In the genomic region with DNA sequence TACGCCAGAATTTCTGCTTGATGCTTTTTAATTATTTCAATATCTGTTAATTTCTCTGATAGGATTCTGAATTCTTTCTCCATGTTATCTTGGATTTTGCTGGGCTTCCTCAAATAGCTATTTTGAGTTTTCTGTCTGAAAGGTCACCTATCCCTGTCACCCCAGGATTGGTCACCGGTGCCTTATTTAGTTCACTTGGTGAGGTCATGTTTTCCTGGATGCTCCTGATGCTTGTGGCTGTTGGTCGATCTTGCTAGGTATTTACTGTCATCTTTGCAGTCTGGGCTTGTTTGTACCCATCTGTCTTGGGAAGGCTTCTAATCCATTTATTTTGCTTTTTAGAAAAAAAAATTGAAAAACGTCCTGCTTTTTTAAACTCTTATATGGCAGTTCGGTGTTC, we compare ENCODE assay signal across 23 cellular contexts.
"Had no signal": no experiment of that assay in that cellular context is flagged by ENCODE, and none has a peak within 500 bp of the region (broad histone marks: within the 10 kb centered on the region; RNA-seq: fewer than 3 reads in every experiment).

No MANE protein-coding gene starts in this region.

- H3K36me3 ChIP-seq: ovary had no signal

- FAIRE-seq: endothelial cell of umbilical vein had no signal

- H3K27ac Mint-ChIP-seq: activated B cell treated with CpG ODN at 0.5 μM for 24 hours; activated CD8-positive, alpha-beta memory T cell treated with anti-CD3 and anti-CD28 coated beads, Interleukin-2, amount 10 ng/mL, durations not matched to agents 7 days and 5 days; activated CD8-positive, alpha-beta T cell treated with anti-CD3 and anti-CD28 coated beads, Interleukin-2, amount 10 ng/mL, durations not matched to agents 7 days and 5 days; activated naive CD4-positive, alpha-beta T cell treated with anti-CD3 and anti-CD28 coated beads for 36 hours; activated naive CD8-positive, alpha-beta T cell treated with anti-CD3 and anti-CD28 coated beads for 36 hours; naive B cell; T-helper 17 cell had no signal

- H3K27ac ChIP-seq: adrenal gland, ascending aorta, brain microvascular endothelial cell, ovary, prostate gland, testis, transverse colon had no signal

- H3K9me3 ChIP-seq: adrenal gland, ovary, prostate gland, testis, transverse colon had no signal

- H3K4me3 ChIP-seq: adrenal gland, ascending aorta, lung, ovary, prostate gland, testis, transverse colon had no signal

- H3K4me1 Mint-ChIP-seq: activated B cell treated with CpG ODN at 0.5 μM for 24 hours had no signal

- H3K27me3 ChIP-seq: adrenal gland, ascending aorta, brain microvascular endothelial cell, ovary, testis, transverse colon had no signal

- H3K9me3 Mint-ChIP-seq: activated B cell treated with CpG ODN at 0.5 μM for 24 hours; activated naive CD4-positive, alpha-beta T cell treated with anti-CD3 and anti-CD28 coated beads for 36 hours had no signal

- H3K4me1 ChIP-seq: adrenal gland, ascending aorta, prostate gland, testis, transverse colon had no signal

- H3K4me3 Mint-ChIP-seq: activated B cell treated with CpG ODN at 0.5 μM for 24 hours; activated CD8-positive, alpha-beta memory T cell treated with anti-CD3 and anti-CD28 coated beads, Interleukin-2, amount 10 ng/mL, durations not matched to agents 7 days and 5 days; activated CD8-positive, alpha-beta T cell treated with anti-CD3 and anti-CD28 coated beads, Interleukin-2, amount 10 ng/mL, durations not matched to agents 7 days and 5 days; activated naive CD4-positive, alpha-beta T cell treated with anti-CD3 and anti-CD28 coated beads for 36 hours; activated naive CD8-positive, alpha-beta T cell treated with anti-CD3 and anti-CD28 coated beads for 36 hours; naive B cell; T-helper 17 cell had no signal

- H3K27me3 Mint-ChIP-seq: activated B cell treated with CpG ODN at 0.5 μM for 24 hours; activated CD8-positive, alpha-beta memory T cell treated with anti-CD3 and anti-CD28 coated beads, Interleukin-2, amount 10 ng/mL, durations not matched to agents 7 days and 5 days; activated naive CD8-positive, alpha-beta T cell treated with anti-CD3 and anti-CD28 coated beads for 36 hours; naive B cell; T-helper 17 cell had no signal

- ATAC-seq: activated CD8-positive, alpha-beta memory T cell treated with anti-CD3 and anti-CD28 coated beads, Interleukin-2, amount 10 ng/mL, durations not matched to agents 7 days and 5 days; activated CD8-positive, alpha-beta T cell treated with anti-CD3 and anti-CD28 coated beads, Interleukin-2, amount 10 ng/mL, durations not matched to agents 7 days and 5 days; stimulated activated naive CD8-positive, alpha-beta T cell treated with anti-CD3 and anti-CD28 coated beads, Interleukin-15, Interleukin-2, amounts not matched to agents 100 U/mL and 50 U/mL, for 24 hours; T-helper 17 cell had no signal

- DNase-seq: activated B cell treated with CpG ODN at 0.5 μM for 24 hours; activated CD4-positive, alpha-beta T cell treated with anti-CD3 and anti-CD28 coated beads, Interleukin-2, amount 50 U/mL, for 1 hour; activated CD8-positive, alpha-beta memory T cell treated with anti-CD3 and anti-CD28 coated beads, Interleukin-2, amount 10 ng/mL, durations not matched to agents 7 days and 5 days; activated CD8-positive, alpha-beta T cell treated with anti-CD3 and anti-CD28 coated beads, Interleukin-2, amount 10 ng/mL, durations not matched to agents 7 days and 5 days; activated naive CD4-positive, alpha-beta T cell treated with anti-CD3 and anti-CD28 coated beads for 36 hours; activated naive CD8-positive, alpha-beta T cell treated with anti-CD3 and anti-CD28 coated beads for 36 hours; brain microvascular endothelial cell; foreskin fibroblast; kidney glomerular epithelial cell; naive B cell; stimulated activated CD4-positive, alpha-beta T cell treated with anti-CD3 and anti-CD28 coated beads, Interleukin-2, amount 100 ng/mL, for 48 hours; stimulated activated naive CD8-positive, alpha-beta T cell treated with anti-CD3 and anti-CD28 coated beads, Interleukin-15, Interleukin-2, amounts not matched to agents 100 U/mL and 50 U/mL, for 24 hours; SW 1271; T-helper 17 cell; T1000; testis; transverse colon had no signal
